ENCODE assay signal across 10 cellular contexts in genomic region chr11:12137938-12138731, GRCh38. TPM values are rescaled to one million over a fixed set of nuclear protein-coding genes. Genes with fewer than 3 reads are reported as not detected.
DNase-seq lines count a peak whose midpoint lies in the region; ATAC-seq, FAIRE-seq and TF ChIP-seq lines count a peak whose summit lies in the region.
"Had no signal": no experiment of that assay in that cellular context is flagged by ENCODE, and none has a peak within 500 bp of the region (broad histone marks: within the 10 kb centered on the region; RNA-seq: fewer than 3 reads in every experiment).

No MANE protein-coding gene starts in this region.

- no peak for FAIRE-seq in small intestine (lab: Jason Lieb, UNC)

- intact Hi-C loops in colonic mucosa (cut with DNase I), result no loop called here

- no peak overlapping the region for H3K27ac ChIP-seq in HEK293 (ENCODE audit: extremely low read depth, low read depth, low read length)
- H3K27ac ChIP-seq in colonic mucosa, result peak overlapping the region; percentile 78
- peak overlapping the region; percentile 80 for H3K27ac ChIP-seq in muscle layer of duodenum (ENCODE audit: low read length)
- peak overlapping the region in 1 of 2 donors; percentile 79 for H3K27ac ChIP-seq in small intestine (ENCODE audit: low read depth in 1 of 2, low read length in 1 of 2)

- DNase-seq in A172 (ENCODE audit: low spot score), result peak; percentile 96
- DNase-seq in colonic mucosa, result no peak
- no peak for DNase-seq in small intestine
- no peak for DNase-seq in SIG-M5 treated with dmso at 0.1 percent for 504 hours (lab: John Stamatoyannopoulos, UW; ENCODE audit: unreplicated experiment)
- DNase-seq: activated CD4-positive, alpha-beta T cell treated with anti-CD3 and anti-CD28 coated beads, Interleukin-2, amount 50 U/mL, for 4 hours; NCI-H187 treated with DMSO at 0.1 percent for 48 hours had no signal

- ATAC-seq in HG03095 (IDR thresholded peaks at IDR 0.05; ENCODE audit: unreplicated experiment), result no peak
- ATAC-seq in GM21360 (IDR thresholded peaks at IDR 0.05; ENCODE audit: unreplicated experiment), result no peak

- POLR2A ChIA-PET in HEK293 (lab: Yijun Ruan, JAX), result no interaction called here

- CTCF ChIA-PET in HEK293 (lab: Yijun Ruan, JAX), result interaction anchor here (0.5 to 1.2 kb wide), 3 partner anchors 15 to 146 kb away, joined by 3 to 5 read pairs (median 3); no protein-coding TSS in a partner anchor

- H3K4me3 ChIP-seq in HEK293 (ENCODE audit: low read depth, low read length) (no peak overlapping the region), colonic mucosa (no peak overlapping the region), muscle layer of duodenum (ENCODE audit: low read depth in 1 of 2, low read length in 2 of 2) (no peak overlapping the region), small intestine (ENCODE audit: low read depth in 1 of 2, low read length in 2 of 2) (no peak overlapping the region)

- H3K4me1 ChIP-seq in HEK293 (ENCODE audit: control insufficient read depth, insufficient read depth, low read length) (no peaks in the 10 kb centered on the region; the same call in 1 of the 2 replicates), colonic mucosa (peaks cover 31% of the 10 kb centered on the region), muscle layer of duodenum (ENCODE audit: control insufficient read depth in 1 of 2, insufficient read depth in 2 of 2, low read length in 2 of 2) (peaks cover 19 to 29% of the 10 kb centered on the region in 2 donors), small intestine (ENCODE audit: control insufficient read depth in 2 of 2, insufficient read depth in 1 of 2, low read depth in 1 of 2, low read length in 1 of 2) (peaks cover 3 to 16% of the 10 kb centered on the region in 2 donors)

- H3K27me3 ChIP-seq in colonic mucosa (no peaks in the 10 kb centered on the region), muscle layer of duodenum (ENCODE audit: low read depth, low read length) (no peaks in the 10 kb centered on the region), small intestine (ENCODE audit: control insufficient read depth in 2 of 2, insufficient read depth in 2 of 2, low read length in 2 of 2) (no peaks in the 10 kb centered on the region)

- H3K9me3 ChIP-seq in HEK293 (ENCODE audit: control insufficient read depth, insufficient read depth, low read depth, low read length), result no peaks in the 10 kb centered on the region
- H3K9me3 ChIP-seq in colonic mucosa, result no peaks in the 10 kb centered on the region
- H3K9me3 ChIP-seq in muscle layer of duodenum (ENCODE audit: control insufficient read depth in 1 of 2, low read length in 2 of 2), result no peaks in the 10 kb centered on the region
- H3K9me3 ChIP-seq in small intestine (ENCODE audit: control insufficient read depth, low read depth), result no peaks in the 10 kb centered on the region

- H3K9ac ChIP-seq in colonic mucosa (ENCODE audit: low read depth in 2 of 2, low read length in 2 of 2), result peak overlapping the region in 1 of 2 donors; percentile 58

- WGBS in small intestine, 3 donors, result 68 to 79% (median 77%) methylated on average over 13 of the region's 13 CpGs

- H3K36me3 ChIP-seq in HEK293 (ENCODE audit: control insufficient read depth in 2 of 2, insufficient read depth in 1 of 2, low read length in 2 of 2) (no peaks in the 10 kb centered on the region), colonic mucosa (no peaks in the 10 kb centered on the region), muscle layer of duodenum (ENCODE audit: control insufficient read depth in 1 of 2, insufficient read depth in 2 of 2, low read length in 2 of 2) (peaks cover 0 to 14% of the 10 kb centered on the region in 2 donors), small intestine (ENCODE audit: control insufficient read depth in 2 of 2, insufficient read depth in 2 of 2, low read length in 2 of 2) (no peaks in the 10 kb centered on the region)

- TF ChIP-seq CTCF in HEK293 (tag by site-specific recombination; IDR thresholded peaks at IDR 0.05) (no peak), colonic mucosa (IDR thresholded peaks at IDR 0.05) (no peak)

TF ChIP-seq in HEK293, 187 proteins besides CTCF, POLR2A, EP300 and RAD21 (continues in another document):
- TF ChIP-seq ZNF571 (tag by site-specific recombination; IDR thresholded peaks at IDR 0.05) (no peak), KLF17 (tag by site-specific recombination; IDR thresholded peaks at IDR 0.05) (no peak), WT1 (tag by site-specific recombination; IDR thresholded peaks at IDR 0.05) (no peak), ZNF747 (tag by site-specific recombination; IDR thresholded peaks at IDR 0.05) (no peak), ZNF341 (tag by site-specific recombination; IDR thresholded peaks at IDR 0.05; ENCODE audit: low read depth) (0 out of 2 replicates have a peak, but pooled peaks have one; percentile 41), ZNF48 (tag by site-specific recombination; IDR thresholded peaks at IDR 0.05) (no peak), PATZ1 (tag by site-specific recombination; IDR thresholded peaks at IDR 0.05) (no peak), ZNF26 (tag by site-specific recombination; IDR thresholded peaks at IDR 0.05) (no peak), ATF2 (tag by site-specific recombination; IDR thresholded peaks at IDR 0.05; ENCODE audit: low read depth) (peak; percentile 72), ZNF398 (tag by site-specific recombination; IDR thresholded peaks at IDR 0.05) (no peak), SP7 (tag by site-specific recombination; IDR thresholded peaks at IDR 0.05) (peak; percentile 63), ZBTB8A (tag by site-specific recombination; IDR thresholded peaks at IDR 0.05) (no peak)

RNA-seq across cellular contexts. Expression of gene MICAL2, which starts 27.7 kb away (rescaled TPM):
- 95.3 and 148 TPM in 2 replicates for total RNA-seq in A172 (2014; rRNA removed; shearing (Covaris generic))
- total RNA-seq in colonic mucosa, result 100 to 1,000 TPM; 194 TPM
- 10 to 100 TPM; 15.9 to 29.1 (median 22.2) TPM for polyA plus RNA-seq in small intestine
